8 cellular contexts compared by ENCODE assay signal in the genomic region with DNA sequence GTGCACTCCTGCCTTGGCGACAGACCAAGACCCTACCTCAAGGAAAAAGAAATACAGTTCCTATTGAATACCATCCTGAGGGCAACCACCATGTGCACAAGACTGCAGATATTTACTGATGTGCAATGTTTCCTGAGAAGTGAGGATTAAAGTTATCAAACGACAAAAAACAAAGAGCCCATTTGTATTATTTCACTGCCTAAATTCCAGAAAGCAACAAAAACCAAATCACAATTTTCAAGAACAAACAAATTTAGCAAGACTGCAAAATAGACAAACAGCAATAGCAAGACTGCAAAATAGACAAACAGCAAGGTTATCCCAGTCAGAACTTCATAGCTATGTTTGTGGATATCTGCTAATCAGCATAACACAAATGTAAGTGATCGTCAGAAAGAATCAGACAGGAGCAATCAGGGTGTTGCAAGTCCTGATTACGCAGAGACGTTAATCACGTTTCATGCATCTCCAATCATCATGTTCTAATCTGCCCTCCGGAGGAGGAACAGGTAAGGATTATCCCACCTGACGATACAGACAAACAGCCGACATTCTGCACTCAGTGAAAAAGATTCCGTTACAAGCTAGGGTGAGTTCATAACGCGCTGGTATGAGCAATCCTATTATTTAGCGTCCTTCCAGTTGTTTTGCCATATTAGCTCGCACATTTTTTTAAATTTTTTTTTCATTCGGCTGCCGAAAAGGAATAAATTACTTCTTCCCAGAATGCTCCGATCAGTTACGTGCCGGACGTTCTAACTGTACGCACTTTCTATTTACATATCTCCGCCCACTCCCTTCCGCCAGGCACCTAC. TPM values are rescaled to one million over a fixed set of nuclear protein-coding genes. Genes with fewer than 3 reads are reported as not detected.
DNase-seq lines count a peak whose midpoint lies in the region; ATAC-seq and TF ChIP-seq lines count a peak whose summit lies in the region.

No MANE protein-coding gene starts in this region.

- intact Hi-C loops in mucosa of descending colon (cut with DNase I, micrococcal nuclease) = no loop called here

- H3K27me3 ChIP-seq in HUES48 (ENCODE audit: control insufficient read depth, insufficient read depth, low read length) (no peaks in the 10 kb centered on the region), NT2/D1 (ENCODE audit: insufficient read depth, insufficient read length) (no peaks in the 10 kb centered on the region), stomach smooth muscle (ENCODE audit: control insufficient read depth in 1 of 2, insufficient read depth in 2 of 2, low read length in 2 of 2) (no peaks in the 10 kb centered on the region)

- DNase-seq in DMS53 (lab: John Stamatoyannopoulos, UW) (peak; percentile 98), NT2/D1 (ENCODE audit: low read depth, low spot score) (no peak), epithelial cell of esophagus (ENCODE audit: low read depth) (peak; percentile 97), mucosa of descending colon (peak; percentile 67 to 88 (median 79))
- peak; percentile 71 for DNase-seq in activated CD8-positive, alpha-beta memory T cell treated with anti-CD3 and anti-CD28 coated beads, Interleukin-2, amount 50 U/mL, for 4 hours

- H3K36me3 ChIP-seq in HUES48 (ENCODE audit: control insufficient read depth, insufficient read depth, low read length) = no peaks in the 10 kb centered on the region
- no peaks in the 10 kb centered on the region for H3K36me3 ChIP-seq in NT2/D1 (ENCODE audit: insufficient read depth, insufficient read length, low read length)
- H3K36me3 ChIP-seq in mucosa of descending colon (ENCODE audit: low read depth) = no peaks in the 10 kb centered on the region
- H3K36me3 ChIP-seq in stomach smooth muscle (ENCODE audit: control insufficient read depth in 2 of 2, insufficient read depth in 2 of 2, low read length in 2 of 2) = no peaks in the 10 kb centered on the region

- H3K9me3 ChIP-seq in HUES48 (ENCODE audit: control insufficient read depth, insufficient read depth, low read length) (no peaks in the 10 kb centered on the region), NT2/D1 (ENCODE audit: insufficient read depth, low read length) (no peaks in the 10 kb centered on the region), mucosa of descending colon (no peaks in the 10 kb centered on the region), stomach smooth muscle (ENCODE audit: control insufficient read depth in 2 of 2, low read length in 2 of 2) (no peaks in the 10 kb centered on the region)

- H3K9ac ChIP-seq in HUES48 (ENCODE audit: low read depth, low read length) (peak overlapping the region; percentile 97), NT2/D1 (ENCODE audit: insufficient read length, low read depth) (peak overlapping the region; percentile 63), stomach smooth muscle (ENCODE audit: low read length in 2 of 2) (peak overlapping the region; percentile 82 to 92)

- peaks cover 20% of the 10 kb centered on the region for H3K4me1 ChIP-seq in HUES48 (ENCODE audit: control insufficient read depth, insufficient read depth, low read length)
- H3K4me1 ChIP-seq in NT2/D1 (ENCODE audit: insufficient read depth, insufficient read length) = peaks cover 5% of the 10 kb centered on the region
- H3K4me1 ChIP-seq in mucosa of descending colon (ENCODE audit: low read depth) = peaks cover 22% of the 10 kb centered on the region
- H3K4me1 ChIP-seq in stomach smooth muscle (ENCODE audit: control insufficient read depth, insufficient read depth, low read length) = peaks cover 28% of the 10 kb centered on the region

- TF ChIP-seq CTCF in epithelial cell of esophagus (IDR thresholded peaks at IDR 0.05; ENCODE audit: insufficient read depth, low read depth, low read length, missing control alignments) (no peak), mucosa of descending colon (IDR thresholded peaks at IDR 0.05) (no peak)

- H3K27ac ChIP-seq in HUES48 (ENCODE audit: low read depth, low read length) (peak overlapping the region; percentile 98), stomach smooth muscle (ENCODE audit: low read length) (peak overlapping the region; percentile 89)

- peak overlapping the region; percentile 72 for H3K4me3 ChIP-seq in HUES48 (ENCODE audit: low read depth, low read length)
- peak overlapping the region; percentile 31 for H3K4me3 ChIP-seq in NT2/D1 (ENCODE audit: insufficient read length, low read depth)
- peak overlapping the region; percentile 61 for H3K4me3 ChIP-seq in epithelial cell of esophagus (ENCODE audit: low read length)
- H3K4me3 ChIP-seq in mucosa of descending colon = peak overlapping the region; percentile 14
- peak overlapping the region; percentile 64 to 72 for H3K4me3 ChIP-seq in stomach smooth muscle (ENCODE audit: low read length in 2 of 2)

- ATAC-seq in GM21528 (IDR thresholded peaks at IDR 0.05; ENCODE audit: low FRiP score, unreplicated experiment) = peak; percentile 68
- ATAC-seq in mucosa of descending colon = peak; percentile 87

RNA-seq across cellular contexts. Expression of gene TMEM107, which starts 2.9 kb away (rescaled TPM):
- total RNA-seq in mucosa of descending colon = 10 to 100 TPM in 1 of 3 donors, 1 to 10 TPM in 2; 8.0 to 19.1 (median 9.6) TPM

RNA-seq across cellular contexts. Expression of gene VAMP2, which starts 10.5 kb away (rescaled TPM):
- 10 to 100 TPM; 56.4 to 77.2 (median 62.8) TPM for total RNA-seq in mucosa of descending colon

RNA-seq across cellular contexts. Expression of gene BORCS6, which starts 16.7 kb away (rescaled TPM):
- 10 to 100 TPM; 10.5 to 11.4 (median 11.0) TPM for total RNA-seq in mucosa of descending colon

RNA-seq across cellular contexts. Expression of gene PER1, which starts 21.1 kb away (rescaled TPM):
- 100 to 1,000 TPM in 1 of 3 donors, 10 to 100 TPM in 2; 14.9 to 185 (median 84.0) TPM for total RNA-seq in mucosa of descending colon

RNA-seq across cellular contexts. Expression of gene AURKB, which starts 37.1 kb away (rescaled TPM):
- total RNA-seq in mucosa of descending colon = 10 to 100 TPM in 1 of 3 donors, 1 to 10 TPM in 2; 5.2 to 27.3 (median 5.7) TPM

Comparison
In these comparisons a context has a peak if more than half of its experiments do, and no peak if none do; other contexts are left out.
1. H3K4me3 ChIP-seq: peak in every context shown above with its lines; median percentile 72 in HUES48; 68 in stomach smooth muscle; 61 in epithelial cell of esophagus; 31 in NT2/D1; 14 in mucosa of descending colon.